2 cellular contexts compared by ENCODE assay signal in the genomic region with DNA sequence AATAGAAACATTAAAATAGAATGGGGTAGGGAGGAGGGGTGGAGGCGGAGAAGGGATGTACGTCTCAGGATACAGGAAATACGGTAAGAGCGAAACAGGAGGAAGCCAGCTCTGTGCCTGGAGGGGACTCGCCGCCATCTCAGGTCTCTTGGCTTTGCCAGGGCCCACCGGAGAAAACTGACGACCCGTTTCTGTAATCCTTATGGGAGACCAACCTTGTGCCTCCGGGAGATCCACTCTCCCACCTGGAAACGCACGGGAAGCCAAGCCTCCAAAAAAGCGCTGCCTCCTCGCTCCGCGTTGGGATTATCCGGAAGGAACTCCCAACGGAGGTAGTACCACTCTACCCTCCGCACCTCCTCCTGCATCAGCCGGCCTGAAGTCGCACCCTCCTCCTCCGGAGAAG.
TF ChIP-seq lines count a peak whose summit lies in the region.

NBDY (plus strand) TSS at position 92 of the 406 bp plus-strand sequence; CDS start at position 203, 111 bp downstream.

TF ChIP-seq in SK-N-SH treated with all-trans-retinoic acid at 6 μM for 48 hours, 23 proteins besides CTCF, POLR2A, EP300 and RAD21 (continued from another document):
- TF ChIP-seq ZFP30 (CRISPR knock-in tag; IDR thresholded peaks at IDR 0.05) (no peak), BACH2 (CRISPR knock-in tag; IDR thresholded peaks at IDR 0.05; ENCODE audit: borderline replicate concordance) (no peak), ESRRG (CRISPR knock-in tag; IDR thresholded peaks at IDR 0.05) (no peak), OSR1 (CRISPR knock-in tag; IDR thresholded peaks at IDR 0.05) (no peak), ZNF565 (CRISPR knock-in tag; conservative IDR thresholded peaks at IDR 0.05; ENCODE audit: low read depth) (no peak), TCF4 (CRISPR knock-in tag; IDR thresholded peaks at IDR 0.05; ENCODE audit: borderline replicate concordance) (no peak), ZFP3 (CRISPR knock-in tag; IDR thresholded peaks at IDR 0.05) (no peak), SNAI2 (CRISPR knock-in tag; IDR thresholded peaks at IDR 0.05) (no peak)
TF ChIP-seq in SK-N-SH treated with all-trans-retinoic acid at 6 μM for 48 hours: peak in this region for 0.

TF ChIP-seq in GM12878, 131 proteins besides CTCF, POLR2A, EP300 and RAD21 (continued from another document):
- TF ChIP-seq, protein P1, sequence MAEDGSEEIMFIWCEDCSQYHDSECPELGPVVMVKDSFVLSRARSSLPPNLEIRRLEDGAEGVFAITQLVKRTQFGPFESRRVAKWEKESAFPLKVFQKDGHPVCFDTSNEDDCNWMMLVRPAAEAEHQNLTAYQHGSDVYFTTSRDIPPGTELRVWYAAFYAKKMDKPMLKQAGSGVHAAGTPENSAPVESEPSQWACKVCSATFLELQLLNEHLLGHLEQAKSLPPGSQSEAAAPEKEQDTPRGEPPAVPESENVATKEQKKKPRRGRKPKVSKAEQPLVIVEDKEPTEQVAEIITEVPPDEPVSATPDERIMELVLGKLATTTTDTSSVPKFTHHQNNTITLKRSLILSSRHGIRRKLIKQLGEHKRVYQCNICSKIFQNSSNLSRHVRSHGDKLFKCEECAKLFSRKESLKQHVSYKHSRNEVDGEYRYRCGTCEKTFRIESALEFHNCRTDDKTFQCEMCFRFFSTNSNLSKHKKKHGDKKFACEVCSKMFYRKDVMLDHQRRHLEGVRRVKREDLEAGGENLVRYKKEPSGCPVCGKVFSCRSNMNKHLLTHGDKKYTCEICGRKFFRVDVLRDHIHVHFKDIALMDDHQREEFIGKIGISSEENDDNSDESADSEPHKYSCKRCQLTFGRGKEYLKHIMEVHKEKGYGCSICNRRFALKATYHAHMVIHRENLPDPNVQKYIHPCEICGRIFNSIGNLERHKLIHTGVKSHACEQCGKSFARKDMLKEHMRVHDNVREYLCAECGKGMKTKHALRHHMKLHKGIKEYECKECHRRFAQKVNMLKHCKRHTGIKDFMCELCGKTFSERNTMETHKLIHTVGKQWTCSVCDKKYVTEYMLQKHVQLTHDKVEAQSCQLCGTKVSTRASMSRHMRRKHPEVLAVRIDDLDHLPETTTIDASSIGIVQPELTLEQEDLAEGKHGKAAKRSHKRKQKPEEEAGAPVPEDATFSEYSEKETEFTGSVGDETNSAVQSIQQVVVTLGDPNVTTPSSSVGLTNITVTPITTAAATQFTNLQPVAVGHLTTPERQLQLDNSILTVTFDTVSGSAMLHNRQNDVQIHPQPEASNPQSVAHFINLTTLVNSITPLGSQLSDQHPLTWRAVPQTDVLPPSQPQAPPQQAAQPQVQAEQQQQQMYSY (CRISPR knock-in tag; IDR thresholded peaks at IDR 0.05) = no peak
- TF ChIP-seq HDAC2 (IDR thresholded peaks at IDR 0.05) (no peak), YY1 (IDR thresholded peaks at IDR 0.05; ENCODE audit: low read depth, low read length) (peak; percentile 87), NR2C2 (IDR thresholded peaks at IDR 0.05; ENCODE audit: borderline replicate concordance, control insufficient read depth, insufficient read length, low read depth) (no peak), NFYA (IDR thresholded peaks at IDR 0.05; ENCODE audit: borderline replicate concordance, low read depth, low read length) (no peak), NFIC (IDR thresholded peaks at IDR 0.05; ENCODE audit: low read depth, low read length) (no peak), YBX1 (IDR thresholded peaks at IDR 0.05) (no peak), ZNF274 (IDR thresholded peaks at IDR 0.05; ENCODE audit: insufficient read depth, insufficient read length) (no peak), CEBPB (IDR thresholded peaks at IDR 0.05; ENCODE audit: borderline replicate concordance in 1 of 2, low read depth in 2 of 2, low read length in 2 of 2) (no peak), ATF3 (IDR thresholded peaks at IDR 0.05; ENCODE audit: borderline replicate concordance, extremely low read depth, low read depth, low read length) (no peak), POLR2AphosphoS5 (IDR thresholded peaks at IDR 0.05; ENCODE audit: low read length) (0 out of 2 replicates have a peak, but pooled peaks have one; percentile 46), BHLHE40 (IDR thresholded peaks at IDR 0.05; ENCODE audit: borderline replicate concordance in 1 of 2, low read depth in 2 of 2, low read length in 1 of 2) (peak in 1 of 2 experiments; percentile 42; a peak in 1 of 4 replicates), MTA3 (IDR thresholded peaks at IDR 0.05; ENCODE audit: borderline replicate concordance, low read length) (no peak), SPI1 (IDR thresholded peaks at IDR 0.05; ENCODE audit: borderline replicate concordance, insufficient read depth, low read depth, low read length) (no peak), GATAD2B (conservative IDR thresholded peaks at IDR 0.05; ENCODE audit: low read depth) (peak; percentile 27; the same call in 1 of the 2 replicates), EED (IDR thresholded peaks at IDR 0.05; ENCODE audit: low read depth) (peak; percentile 64), IKZF1 (conservative IDR thresholded peaks at IDR 0.05) (peak; percentile 79), NBN (IDR thresholded peaks at IDR 0.05) (peak; percentile 49; the same call in 1 of the 2 replicates), IKZF2 (IDR thresholded peaks at IDR 0.05) (peak; percentile 74 to 77), MEF2B (IDR thresholded peaks at IDR 0.05; ENCODE audit: partially characterized antibody, poor library complexity, severe bottlenecking) (no peak), CHD2 (IDR thresholded peaks at IDR 0.05; ENCODE audit: borderline replicate concordance, low read depth, low read length) (no peak)
- TF ChIP-seq, protein P2, sequence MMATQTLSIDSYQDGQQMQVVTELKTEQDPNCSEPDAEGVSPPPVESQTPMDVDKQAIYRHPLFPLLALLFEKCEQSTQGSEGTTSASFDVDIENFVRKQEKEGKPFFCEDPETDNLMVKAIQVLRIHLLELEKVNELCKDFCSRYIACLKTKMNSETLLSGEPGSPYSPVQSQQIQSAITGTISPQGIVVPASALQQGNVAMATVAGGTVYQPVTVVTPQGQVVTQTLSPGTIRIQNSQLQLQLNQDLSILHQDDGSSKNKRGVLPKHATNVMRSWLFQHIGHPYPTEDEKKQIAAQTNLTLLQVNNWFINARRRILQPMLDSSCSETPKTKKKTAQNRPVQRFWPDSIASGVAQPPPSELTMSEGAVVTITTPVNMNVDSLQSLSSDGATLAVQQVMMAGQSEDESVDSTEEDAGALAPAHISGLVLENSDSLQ (IDR thresholded peaks at IDR 0.05) = no peak
- TF ChIP-seq, protein P3, sequence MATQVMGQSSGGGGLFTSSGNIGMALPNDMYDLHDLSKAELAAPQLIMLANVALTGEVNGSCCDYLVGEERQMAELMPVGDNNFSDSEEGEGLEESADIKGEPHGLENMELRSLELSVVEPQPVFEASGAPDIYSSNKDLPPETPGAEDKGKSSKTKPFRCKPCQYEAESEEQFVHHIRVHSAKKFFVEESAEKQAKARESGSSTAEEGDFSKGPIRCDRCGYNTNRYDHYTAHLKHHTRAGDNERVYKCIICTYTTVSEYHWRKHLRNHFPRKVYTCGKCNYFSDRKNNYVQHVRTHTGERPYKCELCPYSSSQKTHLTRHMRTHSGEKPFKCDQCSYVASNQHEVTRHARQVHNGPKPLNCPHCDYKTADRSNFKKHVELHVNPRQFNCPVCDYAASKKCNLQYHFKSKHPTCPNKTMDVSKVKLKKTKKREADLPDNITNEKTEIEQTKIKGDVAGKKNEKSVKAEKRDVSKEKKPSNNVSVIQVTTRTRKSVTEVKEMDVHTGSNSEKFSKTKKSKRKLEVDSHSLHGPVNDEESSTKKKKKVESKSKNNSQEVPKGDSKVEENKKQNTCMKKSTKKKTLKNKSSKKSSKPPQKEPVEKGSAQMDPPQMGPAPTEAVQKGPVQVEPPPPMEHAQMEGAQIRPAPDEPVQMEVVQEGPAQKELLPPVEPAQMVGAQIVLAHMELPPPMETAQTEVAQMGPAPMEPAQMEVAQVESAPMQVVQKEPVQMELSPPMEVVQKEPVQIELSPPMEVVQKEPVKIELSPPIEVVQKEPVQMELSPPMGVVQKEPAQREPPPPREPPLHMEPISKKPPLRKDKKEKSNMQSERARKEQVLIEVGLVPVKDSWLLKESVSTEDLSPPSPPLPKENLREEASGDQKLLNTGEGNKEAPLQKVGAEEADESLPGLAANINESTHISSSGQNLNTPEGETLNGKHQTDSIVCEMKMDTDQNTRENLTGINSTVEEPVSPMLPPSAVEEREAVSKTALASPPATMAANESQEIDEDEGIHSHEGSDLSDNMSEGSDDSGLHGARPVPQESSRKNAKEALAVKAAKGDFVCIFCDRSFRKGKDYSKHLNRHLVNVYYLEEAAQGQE (IDR thresholded peaks at IDR 0.05; ENCODE audit: low read depth, low read length) = no peak
- TF ChIP-seq, protein P4, sequence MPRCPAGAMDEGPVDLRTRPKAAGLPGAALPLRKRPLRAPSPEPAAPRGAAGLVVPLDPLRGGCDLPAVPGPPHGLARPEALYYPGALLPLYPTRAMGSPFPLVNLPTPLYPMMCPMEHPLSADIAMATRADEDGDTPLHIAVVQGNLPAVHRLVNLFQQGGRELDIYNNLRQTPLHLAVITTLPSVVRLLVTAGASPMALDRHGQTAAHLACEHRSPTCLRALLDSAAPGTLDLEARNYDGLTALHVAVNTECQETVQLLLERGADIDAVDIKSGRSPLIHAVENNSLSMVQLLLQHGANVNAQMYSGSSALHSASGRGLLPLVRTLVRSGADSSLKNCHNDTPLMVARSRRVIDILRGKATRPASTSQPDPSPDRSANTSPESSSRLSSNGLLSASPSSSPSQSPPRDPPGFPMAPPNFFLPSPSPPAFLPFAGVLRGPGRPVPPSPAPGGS (IDR thresholded peaks at IDR 0.05; ENCODE audit: borderline replicate concordance, insufficient read depth, low read depth, low read length, poor library complexity, severe bottlenecking) = no peak
- TF ChIP-seq, protein P5, sequence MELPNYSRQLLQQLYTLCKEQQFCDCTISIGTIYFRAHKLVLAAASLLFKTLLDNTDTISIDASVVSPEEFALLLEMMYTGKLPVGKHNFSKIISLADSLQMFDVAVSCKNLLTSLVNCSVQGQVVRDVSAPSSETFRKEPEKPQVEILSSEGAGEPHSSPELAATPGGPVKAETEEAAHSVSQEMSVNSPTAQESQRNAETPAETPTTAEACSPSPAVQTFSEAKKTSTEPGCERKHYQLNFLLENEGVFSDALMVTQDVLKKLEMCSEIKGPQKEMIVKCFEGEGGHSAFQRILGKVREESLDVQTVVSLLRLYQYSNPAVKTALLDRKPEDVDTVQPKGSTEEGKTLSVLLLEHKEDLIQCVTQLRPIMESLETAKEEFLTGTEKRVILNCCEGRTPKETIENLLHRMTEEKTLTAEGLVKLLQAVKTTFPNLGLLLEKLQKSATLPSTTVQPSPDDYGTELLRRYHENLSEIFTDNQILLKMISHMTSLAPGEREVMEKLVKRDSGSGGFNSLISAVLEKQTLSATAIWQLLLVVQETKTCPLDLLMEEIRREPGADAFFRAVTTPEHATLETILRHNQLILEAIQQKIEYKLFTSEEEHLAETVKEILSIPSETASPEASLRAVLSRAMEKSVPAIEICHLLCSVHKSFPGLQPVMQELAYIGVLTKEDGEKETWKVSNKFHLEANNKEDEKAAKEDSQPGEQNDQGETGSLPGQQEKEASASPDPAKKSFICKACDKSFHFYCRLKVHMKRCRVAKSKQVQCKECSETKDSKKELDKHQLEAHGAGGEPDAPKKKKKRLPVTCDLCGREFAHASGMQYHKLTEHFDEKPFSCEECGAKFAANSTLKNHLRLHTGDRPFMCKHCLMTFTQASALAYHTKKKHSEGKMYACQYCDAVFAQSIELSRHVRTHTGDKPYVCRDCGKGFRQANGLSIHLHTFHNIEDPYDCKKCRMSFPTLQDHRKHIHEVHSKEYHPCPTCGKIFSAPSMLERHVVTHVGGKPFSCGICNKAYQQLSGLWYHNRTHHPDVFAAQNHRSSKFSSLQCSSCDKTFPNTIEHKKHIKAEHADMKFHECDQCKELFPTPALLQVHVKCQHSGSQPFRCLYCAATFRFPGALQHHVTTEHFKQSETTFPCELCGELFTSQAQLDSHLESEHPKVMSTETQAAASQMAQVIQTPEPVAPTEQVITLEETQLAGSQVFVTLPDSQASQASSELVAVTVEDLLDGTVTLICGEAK (IDR thresholded peaks at IDR 0.05; ENCODE audit: borderline replicate concordance) = peak; percentile 45; the same call in 1 of the 2 replicates
